ENCODE assay signal across 10 cellular contexts in the genomic region with DNA sequence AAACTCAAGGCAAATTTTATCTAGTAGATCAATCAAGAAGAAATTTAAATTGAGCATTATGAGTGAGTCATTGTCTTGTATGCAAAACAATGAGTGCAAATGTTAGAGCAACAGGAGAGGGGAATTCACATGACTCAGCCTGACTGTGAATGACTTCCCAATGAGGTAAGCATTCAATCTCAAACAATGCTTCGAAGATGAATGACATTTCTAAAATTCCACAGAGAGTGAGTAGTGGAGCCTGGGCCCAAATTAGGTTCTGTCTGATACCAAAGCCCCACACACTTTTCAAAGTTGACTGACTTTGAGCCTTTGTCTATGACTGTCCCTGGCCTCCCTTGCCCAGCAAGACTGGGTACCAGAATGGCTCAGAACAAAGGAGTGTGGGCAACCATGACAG.
A peak's percentile ranks its signal among the peaks of the same experiment; 100 is the strongest.
DNase-seq lines count a peak whose midpoint lies in the region; ATAC-seq and TF ChIP-seq lines count a peak whose summit lies in the region.
"Had no signal": no experiment of that assay in that cellular context is flagged by ENCODE, and none has a peak within 500 bp of the region (broad histone marks: within the 10 kb centered on the region; RNA-seq: fewer than 3 reads in every experiment).

No MANE protein-coding gene starts in this region.

- TF ChIP-seq CTCF in natural killer cell (IDR thresholded peaks at IDR 0.05) (no peak), testis (IDR thresholded peaks at IDR 0.05) (no peak)

- H3K4me1 ChIP-seq in testis: no peaks in the 10 kb centered on the region

- no peaks in the 10 kb centered on the region for H3K27me3 ChIP-seq in testis

- peaks cover 14 to 24% of the 10 kb centered on the region in 2 donors for H3K27me3 Mint-ChIP-seq in natural killer cell treated with Interleukin-12 subunit alpha and Interleukin-12 subunit beta and Interleukin-15 and Interleukin-18, amount 100 ng/mL, for 72 hours
- peaks cover 17 to 19% of the 10 kb centered on the region in 2 donors for H3K27me3 Mint-ChIP-seq in natural killer cell (ENCODE audit: low read depth in 2 of 2)

- no peaks in the 10 kb centered on the region for H3K9me3 ChIP-seq in testis

- no peak overlapping the region for H3K27ac ChIP-seq in testis

- H3K4me3 ChIP-seq in testis: no peak overlapping the region

- ATAC-seq in natural killer cell treated with Interleukin-12 subunit alpha and Interleukin-12 subunit beta and Interleukin-15 and Interleukin-18, amount 100 ng/mL, for 72 hours: peak; percentile 28 to 48
- no peak for ATAC-seq in natural killer cell

- no peak overlapping the region for H3K4me3 Mint-ChIP-seq in natural killer cell treated with Interleukin-12 subunit alpha and Interleukin-12 subunit beta and Interleukin-15 and Interleukin-18, amount 100 ng/mL, for 72 hours
- H3K4me3 Mint-ChIP-seq in natural killer cell: no peak overlapping the region

- no peaks in the 10 kb centered on the region for H3K36me3 ChIP-seq in testis (ENCODE audit: low read depth, missing control alignments)

- H3K9me3 Mint-ChIP-seq in natural killer cell treated with Interleukin-12 subunit alpha and Interleukin-12 subunit beta and Interleukin-15 and Interleukin-18, amount 100 ng/mL, for 72 hours: peaks cover 8% of the 10 kb centered on the region
- H3K9me3 Mint-ChIP-seq in natural killer cell: peaks cover 0 to 2% of the 10 kb centered on the region in 2 donors

- TF ChIP-seq POLR2A in testis (IDR thresholded peaks at IDR 0.05): no peak

- no peak for DNase-seq in natural killer cell treated with Interleukin-12 subunit alpha and Interleukin-12 subunit beta and Interleukin-15 and Interleukin-18, amount 100 ng/mL, for 72 hours (ENCODE audit: low spot score)
- DNase-seq in natural killer cell (no peak), T1000 (lab: John Stamatoyannopoulos, UW) (peak; percentile 34), glomerular visceral epithelial cell (ENCODE audit: extremely low spot score) (peak; percentile 91), superior temporal gyrus (ENCODE audit: extremely low spot score) (peak; percentile 18), mesenteric fat pad (ENCODE audit: low spot score) (no peak), UCSD-AML1 (lab: John Stamatoyannopoulos, UW; ENCODE audit: unreplicated experiment) (no peak), testis (no peak)
- DNase-seq: occipital lobe; stimulated activated CD8-positive, alpha-beta memory T cell treated with anti-CD3 and anti-CD28 coated beads, Interleukin-4, amount 100 ng/mL, for 48 hours had no signal

- no peak overlapping the region for H3K27ac Mint-ChIP-seq in natural killer cell treated with Interleukin-12 subunit alpha and Interleukin-12 subunit beta and Interleukin-15 and Interleukin-18, amount 100 ng/mL, for 72 hours
- no peak overlapping the region for H3K27ac Mint-ChIP-seq in natural killer cell

- intact Hi-C loops in natural killer cell (cut with micrococcal nuclease): no loop called here
- intact Hi-C loops in testis (cut with DNase I; ENCODE audit: low total_unique reads): no loop called here

- H3K36me3 Mint-ChIP-seq in natural killer cell treated with Interleukin-12 subunit alpha and Interleukin-12 subunit beta and Interleukin-15 and Interleukin-18, amount 100 ng/mL, for 72 hours: no peaks in the 10 kb centered on the region
- H3K36me3 Mint-ChIP-seq in natural killer cell: no peaks in the 10 kb centered on the region

- WGBS in testis, 2 donors: 47 to 52% methylated on average over 1 of the region's 1 CpG

- H3K4me1 Mint-ChIP-seq in natural killer cell treated with Interleukin-12 subunit alpha and Interleukin-12 subunit beta and Interleukin-15 and Interleukin-18, amount 100 ng/mL, for 72 hours (ENCODE audit: low read depth in 2 of 2): peaks cover 5 to 8% of the 10 kb centered on the region in 2 donors
- H3K4me1 Mint-ChIP-seq in natural killer cell: no peaks in the 10 kb centered on the region

Comparison
In these comparisons a context has a peak if more than half of its experiments do, and no peak if none do; other contexts are left out.
1. ATAC-seq: peak in natural killer cell treated with Interleukin-12 subunit alpha and Interleukin-12 subunit beta and Interleukin-15 and Interleukin-18, amount 100 ng/mL, for 72 hours (2 of 2); none in natural killer cell (0 of 3).
2. DNase-seq: peak in T1000 (single experiment), glomerular visceral epithelial cell (single experiment) and superior temporal gyrus (single experiment); none in natural killer cell treated with Interleukin-12 subunit alpha and Interleukin-12 subunit beta and Interleukin-15 and Interleukin-18, amount 100 ng/mL, for 72 hours (single experiment), natural killer cell (single experiment), mesenteric fat pad (single experiment), UCSD-AML1 (single experiment) and testis (single experiment).